35 cellular contexts compared by ENCODE assay signal in genomic region chr10:33968983-33969382, GRCh38.
"Had no signal": no experiment of that assay in that cellular context is flagged by ENCODE, and none has a peak within 500 bp of the region (broad histone marks: within the 10 kb centered on the region; RNA-seq: fewer than 3 reads in every experiment).

No MANE protein-coding gene starts in this region.

- H3K36me3 ChIP-seq: MG63 had no signal

- H3K4me3 ChIP-seq: MG63 had no signal

- H3K9me3 ChIP-seq: MG63 had no signal

- DNase-seq: Karpas-422, Kasumi-1, MG63, MM.1S, MV-4-11, NCI-H1048, NCI-H1092, NCI-H1092 treated with DMSO at 0.1 percent for 48 hours, NCI-H1105, NCI-H1105 treated with DMSO at 0.1 percent for 48 hours, NCI-H1417, NCI-H1417 treated with DMSO at 0.1 percent for 48 hours, NCI-H1436, NCI-H1436 treated with DMSO at 0.1 percent for 48 hours, NCI-H146, NCI-H1694, NCI-H1694 treated with DMSO at 0.1 percent for 48 hours, NCI-H187, NCI-H187 treated with DMSO at 0.1 percent for 48 hours, NCI-H1930, NCI-H2029, NCI-H2029 treated with DMSO at 0.1 percent for 48 hours, NCI-H2081, NCI-H2081 treated with DMSO at 0.1 percent for 48 hours, NCI-H2107, NCI-H2171, NCI-H2171 treated with DMSO at 0.1 percent for 48 hours, NCI-H2227 treated with DMSO at 0.1 percent for 48 hours, NCI-H226, NCI-H345, NCI-H446, NCI-H446 treated with DMSO at 0.1 percent for 48 hours, NCI-H510A, NCI-H510A treated with DMSO at 0.1 percent for 48 hours, NCI-H524 had no signal

- H3K27me3 ChIP-seq: MG63 had no signal
